12 cellular contexts compared by ENCODE assay signal in genomic region chr1:23913212-23913880, GRCh38. TPM values are rescaled to one million over a fixed set of nuclear protein-coding genes. Genes with fewer than 3 reads are reported as not detected.
A peak's percentile ranks its signal among the peaks of the same experiment; 100 is the strongest.
DNase-seq lines count a peak whose midpoint lies in the region; ATAC-seq and TF ChIP-seq lines count a peak whose summit lies in the region.
"Had no signal": no experiment of that assay in that cellular context is flagged by ENCODE, and none has a peak within 500 bp of the region (broad histone marks: within the 10 kb centered on the region; RNA-seq: fewer than 3 reads in every experiment).

TSS of gene CNR2 (minus strand) at chr1:23913362. CDS start at chr1:23875617, 37,745 bp downstream.

- DNase-seq in activated CD8-positive, alpha-beta memory T cell treated with anti-CD3 and anti-CD28 coated beads for 24 hours: peak; percentile 66
- no peak for DNase-seq in activated CD8-positive, alpha-beta memory T cell treated with anti-CD3 and anti-CD28 coated beads, Interleukin-2, amount 50 U/mL, for 48 hours
- DNase-seq in MM.1S (no peak), activated B cell treated with CpG ODN at 0.5 μM for 24 hours (peak; percentile 51), spleen (peak; percentile 89), midbrain (lab: John Stamatoyannopoulos, UW) (no peak), lower lobe of right lung (no peak), NCI-H1436 (lab: John Stamatoyannopoulos, UW) (no peak)
- DNase-seq: NCI-H1694 treated with DMSO at 0.1 percent for 48 hours had no signal

- peak in 2 of 3 donors; percentile 89 to 90 for TF ChIP-seq POLR2A in spleen (IDR thresholded peaks at IDR 0.05)

- POLR2A ChIA-PET in activated B cell treated with CpG ODN at 0.5 μM for 24 hours (lab: Charles Lee): interaction anchor here (0.6 to 7.5 kb wide), 24 partner anchors 8 to 277 kb away, joined by 3 to 208 read pairs (median 7); partner anchors contain the start of genes FUCA1, GALE, HMGCL and LYPLA2

- H3K36me3 ChIP-seq in MM.1S (replicated peaks; ENCODE audit: insufficient read depth, low read length) (no peaks in the 10 kb centered on the region), spleen (no peaks in the 10 kb centered on the region), lower lobe of right lung (no peaks in the 10 kb centered on the region)
- H3K36me3 ChIP-seq: vagina had no signal

- peaks cover 15% of the 10 kb centered on the region for H3K4me1 ChIP-seq in MM.1S (ENCODE audit: low read length)
- peaks cover 23 to 88% (median 59%) of the 10 kb centered on the region in 6 donors for H3K4me1 ChIP-seq in spleen
- no peaks in the 10 kb centered on the region for H3K4me1 ChIP-seq in lower lobe of right lung

- peak within 1 kb of the TSS; percentile 98 for H3K4me3 Mint-ChIP-seq in activated B cell treated with CpG ODN at 0.5 μM for 24 hours
- H3K4me3 Mint-ChIP-seq: mesothelial cell of epicardium had no signal

- no peak within 1 kb of the TSS for H3K9ac ChIP-seq in MM.1S (ENCODE audit: low read length)

- peak within 1 kb of the TSS; percentile 99 for H3K27ac Mint-ChIP-seq in activated B cell treated with CpG ODN at 0.5 μM for 24 hours
- H3K27ac Mint-ChIP-seq: mesothelial cell of epicardium had no signal

- no peak for TF ChIP-seq CTCF in MM.1S (IDR thresholded peaks at IDR 0.05; ENCODE audit: low read length)
- no peak for TF ChIP-seq CTCF in activated B cell treated with CpG ODN at 0.5 μM for 24 hours (IDR thresholded peaks at IDR 0.05)
- no peak for TF ChIP-seq CTCF in spleen (IDR thresholded peaks at IDR 0.05 in 8 of 11, conservative IDR thresholded peaks at IDR 0.05 in 3 of 11)
- no peak for TF ChIP-seq CTCF in lower lobe of right lung (IDR thresholded peaks at IDR 0.05)

- 0 out of 2 replicates have a peak within 1 kb of the TSS, but pooled peaks have one; percentile 35 for H2AFZ ChIP-seq in MM.1S (ENCODE audit: low read length)

- intact Hi-C loops in activated B cell treated with CpG ODN at 0.5 μM for 24 hours (cut with micrococcal nuclease) (loop anchor here (1.0 kb wide), 2 partner anchors 14 to 75 kb away; no protein-coding TSS in a partner anchor), spleen (cut with DNase I; ENCODE audit: low total_unique reads) (no loop called here), lower lobe of right lung (cut with DNase I) (no loop called here)

- no peaks in the 10 kb centered on the region for H3K9me2 ChIP-seq in MM.1S (replicated peaks; ENCODE audit: insufficient read depth, low read length)

- ATAC-seq in activated B cell treated with CpG ODN at 0.5 μM for 24 hours (ENCODE audit: low read depth): peak; percentile 53
- no peak for ATAC-seq in lower lobe of right lung

- H3K27ac ChIP-seq in MM.1S (ENCODE audit: low read length) (no peak within 1 kb of the TSS), spleen (peak within 1 kb of the TSS; percentile 66 to 90 (median 78)), lower lobe of right lung (no peak within 1 kb of the TSS)
- H3K27ac ChIP-seq: vagina had no signal

- H3K9me3 Mint-ChIP-seq in activated B cell treated with CpG ODN at 0.5 μM for 24 hours: no peaks in the 10 kb centered on the region
- H3K9me3 Mint-ChIP-seq: mesothelial cell of epicardium had no signal

- WGBS in spleen, 5 donors: 24 to 41% (median 27%) methylated on average over 7 of the region's 7 CpGs

- H4K20me1 ChIP-seq in MM.1S (ENCODE audit: insufficient read depth, low read length): no peaks in the 10 kb centered on the region

- peaks cover 41% of the 10 kb centered on the region for H3K36me3 Mint-ChIP-seq in activated B cell treated with CpG ODN at 0.5 μM for 24 hours (ENCODE audit: low read depth)
- H3K36me3 Mint-ChIP-seq: mesothelial cell of epicardium had no signal

- CTCF ChIA-PET in activated B cell treated with CpG ODN at 0.5 μM for 24 hours (lab: Charles Lee): interaction anchor here (0.5 to 5.9 kb wide), 7 partner anchors 12 to 141 kb away, joined by 3 to 188 read pairs (median 3); partner anchors contain the start of gene HMGCL

- H3K4me1 Mint-ChIP-seq in activated B cell treated with CpG ODN at 0.5 μM for 24 hours: peaks cover 82% of the 10 kb centered on the region

- no peak within 1 kb of the TSS for H3K4me3 ChIP-seq in MM.1S (ENCODE audit: low read length)
- peak within 1 kb of the TSS; percentile 31 to 74 (median 44) for H3K4me3 ChIP-seq in spleen
- H3K4me3 ChIP-seq in lower lobe of right lung: no peak within 1 kb of the TSS
- H3K4me3 ChIP-seq: vagina had no signal

- H3K9me3 ChIP-seq in MM.1S (replicated peaks; ENCODE audit: insufficient read depth, low read length) (no peaks in the 10 kb centered on the region), spleen (no peaks in the 10 kb centered on the region), lower lobe of right lung (no peaks in the 10 kb centered on the region)
- H3K9me3 ChIP-seq: vagina had no signal

- no peaks in the 10 kb centered on the region for H3F3A ChIP-seq in MM.1S (ENCODE audit: insufficient read depth, low read length)

- no peaks in the 10 kb centered on the region for H3K27me3 Mint-ChIP-seq in activated B cell treated with CpG ODN at 0.5 μM for 24 hours

- H3K4me2 ChIP-seq in MM.1S (ENCODE audit: low read depth, low read length): no peak within 1 kb of the TSS

- no peaks in the 10 kb centered on the region for H3K27me3 ChIP-seq in MM.1S (replicated peaks; ENCODE audit: insufficient read depth, low read length)
- no peaks in the 10 kb centered on the region for H3K27me3 ChIP-seq in spleen (replicated peaks in 1 of 7)
- no peaks in the 10 kb centered on the region for H3K27me3 ChIP-seq in lower lobe of right lung (ENCODE audit: low read depth)
- H3K27me3 ChIP-seq: vagina had no signal

- no peaks in the 10 kb centered on the region for H3K79me2 ChIP-seq in MM.1S (ENCODE audit: low read length)

RNA-seq across cellular contexts. Expression of gene CNR2, which starts in this region (rescaled TPM):
- total RNA-seq in activated B cell treated with CpG ODN at 0.5 μM for 24 hours: 44.5 and 51.0 TPM in 2 replicates
- total RNA-seq in spleen: 10 to 100 TPM; 15.0 to 23.4 (median 18.2) TPM
- polyA plus RNA-seq in spleen: 10 to 100 TPM; 18.2 to 26.6 (median 22.3) TPM
- not detected for total RNA-seq in lower lobe of right lung
- total RNA-seq: endothelial cell of umbilical vein, mesothelial cell of epicardium, vagina had no signal
- polyA plus RNA-seq: endothelial cell of umbilical vein had no signal

Comparison
In these comparisons a context has a peak if more than half of its experiments do, and no peak if none do; other contexts are left out.
1. RNA of gene CNR2 (total RNA-seq): 44.5 to 51.0 TPM in activated B cell treated with CpG ODN at 0.5 μM for 24 hours and 15.0 to 23.4 TPM in spleen; not detected in lower lobe of right lung (single experiment); every median in the first group is over 10 times any median in the second.
2. DNase-seq: peak in activated CD8-positive, alpha-beta memory T cell treated with anti-CD3 and anti-CD28 coated beads for 24 hours (single experiment), activated B cell treated with CpG ODN at 0.5 μM for 24 hours (single experiment) and spleen (single experiment); none in activated CD8-positive, alpha-beta memory T cell treated with anti-CD3 and anti-CD28 coated beads, Interleukin-2, amount 50 U/mL, for 48 hours (single experiment), MM.1S (single experiment), midbrain (single experiment), lower lobe of right lung (single experiment) and NCI-H1436 (single experiment).
3. H3K27ac ChIP-seq: peak in spleen (8 of 8); none in MM.1S (single experiment) and lower lobe of right lung (single experiment).
4. H3K4me3 ChIP-seq: peak in spleen (8 of 8); none in MM.1S (single experiment) and lower lobe of right lung (single experiment).